In the genomic region with DNA sequence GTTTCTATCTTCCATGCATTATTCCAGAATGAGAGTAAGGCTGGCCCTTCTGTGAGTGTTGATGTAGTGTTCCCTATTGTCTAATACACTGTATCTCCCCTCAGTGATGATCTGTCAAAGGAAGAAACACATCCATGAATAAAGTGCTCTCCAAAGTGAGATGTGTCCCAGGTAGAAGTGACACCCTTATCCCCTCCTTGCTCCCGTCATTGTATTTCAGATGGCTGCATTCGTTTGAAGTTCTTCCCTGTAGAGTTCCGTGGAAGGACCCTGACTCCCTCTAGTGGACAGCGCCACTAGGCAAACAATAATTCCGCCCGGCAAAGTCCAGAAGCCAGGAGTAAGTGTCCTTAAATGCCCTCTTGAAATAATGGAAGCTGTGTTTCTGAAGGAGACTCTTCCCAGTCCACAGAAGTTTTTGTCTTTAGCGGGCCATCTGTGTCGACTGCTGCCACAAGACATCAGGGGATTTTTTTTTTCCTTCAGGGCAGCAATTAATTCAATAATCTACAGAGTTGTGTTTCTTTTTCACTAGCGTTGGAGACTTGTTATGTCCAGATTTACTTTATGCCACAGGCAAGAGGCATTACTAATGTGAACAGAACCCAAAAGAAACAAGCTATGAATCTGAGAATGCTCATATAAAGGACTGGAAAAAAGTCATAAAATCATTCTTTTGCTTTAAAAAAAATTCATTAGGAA, we compare ENCODE assay signal across 8 cellular contexts.
DNase-seq lines count a peak whose midpoint lies in the region; ATAC-seq and TF ChIP-seq lines count a peak whose summit lies in the region.

No MANE protein-coding gene starts in this region.

- no peaks in the 10 kb centered on the region for H3K79me2 ChIP-seq in Loucy (ENCODE audit: insufficient read depth, low read length)

- no peaks in the 10 kb centered on the region for H3K4me1 ChIP-seq in Loucy (ENCODE audit: insufficient read depth, low read length, poor library complexity, severe bottlenecking)
- peaks cover 15 to 28% of the 10 kb centered on the region in 2 donors for H3K4me1 ChIP-seq in thoracic aorta (ENCODE audit: control insufficient read depth in 1 of 2, low read depth in 2 of 2)

- no peaks in the 10 kb centered on the region for H4K20me1 ChIP-seq in Loucy (ENCODE audit: insufficient read depth, low read length, poor library complexity, severe bottlenecking)

- peak overlapping the region; percentile 64 to 74 for H3K27ac ChIP-seq in thoracic aorta

- H3K4me2 ChIP-seq in Loucy (ENCODE audit: low read depth, low read length, poor library complexity, severe bottlenecking), result peak overlapping the region; percentile 22

- DNase-seq in ELF-1 (ENCODE audit: low read depth, low spot score) (peak; percentile 88), GOT3 (lab: John Stamatoyannopoulos, UW) (peak; percentile 41), RKO (ENCODE audit: low spot score) (peak; percentile 89), fibroblast of villous mesenchyme (ENCODE audit: low read depth) (peak; percentile 89), omental fat pad (ENCODE audit: low spot score) (peak; percentile 70), thoracic aorta (ENCODE audit: low spot score) (peak; percentile 47)
- peak; percentile 12 to 26 for DNase-seq in activated T-helper 1 cell treated with anti-CD3 and anti-CD28 coated beads, Interleukin-2, amount 50 U/mL, for 16 hours (ENCODE audit: low read depth in 1 of 2, low spot score in 1 of 2)

- no peaks in the 10 kb centered on the region for H3K9me2 ChIP-seq in Loucy (replicated peaks; ENCODE audit: low read depth, low read length)

- H3K27me3 ChIP-seq in Loucy (ENCODE audit: insufficient read depth, low read length, poor library complexity, severe bottlenecking) (no peaks in the 10 kb centered on the region), thoracic aorta (replicated peaks; ENCODE audit: insufficient read depth) (no peaks in the 10 kb centered on the region)

- no peaks in the 10 kb centered on the region for H3K36me3 ChIP-seq in Loucy (ENCODE audit: insufficient read depth, low read length)
- H3K36me3 ChIP-seq in thoracic aorta, result no peaks in the 10 kb centered on the region

- H2AFZ ChIP-seq in Loucy (ENCODE audit: low read length), result peak overlapping the region; percentile 86

- H3F3A ChIP-seq in Loucy (ENCODE audit: low read depth), result no peaks in the 10 kb centered on the region

- ATAC-seq in omental fat pad (ENCODE audit: low FRiP score) (peak; percentile 95), thoracic aorta (ENCODE audit: insufficient number of reproducible peaks, low FRiP score, low read depth) (peak; percentile 99)

- H3K9me3 ChIP-seq in Loucy (ENCODE audit: insufficient read depth, low read depth, low read length), result no peaks in the 10 kb centered on the region
- H3K9me3 ChIP-seq in thoracic aorta, result no peaks in the 10 kb centered on the region

- H3K4me3 ChIP-seq in Loucy (ENCODE audit: low read length, poor library complexity, severe bottlenecking), result no peak overlapping the region
- no peak overlapping the region for H3K4me3 ChIP-seq in fibroblast of villous mesenchyme (ENCODE audit: low read depth, low read length)
- H3K4me3 ChIP-seq in thoracic aorta, result peak overlapping the region; percentile 55

- no peak overlapping the region for H3K9ac ChIP-seq in Loucy (ENCODE audit: low read depth, low read length, poor library complexity, severe bottlenecking)

- TF ChIP-seq CTCF in Loucy (conservative IDR thresholded peaks at IDR 0.05; ENCODE audit: low read length) (peak; percentile 95), fibroblast of villous mesenchyme (IDR thresholded peaks at IDR 0.05; ENCODE audit: insufficient read depth, low read depth, low read length) (peak; percentile 97), omental fat pad (IDR thresholded peaks at IDR 0.05) (peak in 2 of 3 donors; percentile 63 to 65), thoracic aorta (IDR thresholded peaks at IDR 0.05) (peak; percentile 88)

Comparison
In these comparisons a context has a peak if more than half of its experiments do, and no peak if none do; other contexts are left out.
1. DNase-seq: peak in every context shown above with its lines; median percentile 89 in RKO; 89 in fibroblast of villous mesenchyme; 88 in ELF-1; 70 in omental fat pad; 47 in thoracic aorta; 41 in GOT3; 19 in activated T-helper 1 cell treated with anti-CD3 and anti-CD28 coated beads, Interleukin-2, amount 50 U/mL, for 16 hours.